28 cellular contexts compared by ENCODE assay signal in genomic region chr6:136304410-136304809, GRCh38. TPM values are rescaled to one million over a fixed set of nuclear protein-coding genes. Genes with fewer than 3 reads are reported as not detected.
"Had no signal": no experiment of that assay in that cellular context is flagged by ENCODE, and none has a peak within 500 bp of the region (broad histone marks: within the 10 kb centered on the region; RNA-seq: fewer than 3 reads in every experiment).

No MANE protein-coding gene starts in this region.

- H3K4me3 ChIP-seq: SK-N-MC had no signal

- H3K27me3 ChIP-seq: brain microvascular endothelial cell had no signal

- ATAC-seq: activated naive CD4-positive, alpha-beta T cell treated with anti-CD3 and anti-CD28 coated beads, Interleukin-2, amount 50 U/mL, for 72 hours; activated T-cell treated with anti-CD3 and anti-CD28 coated beads, Interleukin-2, amount 50 U/mL, for 4 hours; T-cell had no signal

- DNase-seq: activated CD4-positive, alpha-beta memory T cell treated with anti-CD3 and anti-CD28 coated beads for 36 hours; activated CD4-positive, alpha-beta T cell treated with anti-CD3 and anti-CD28 coated beads, Interleukin-2, amount 10 ng/mL, durations not matched to agents 7 days and 5 days; activated CD4-positive, CD25-positive, alpha-beta regulatory T cell; activated CD8-positive, alpha-beta memory T cell treated with anti-CD3 and anti-CD28 coated beads for 24 hours; activated effector memory CD4-positive, alpha-beta T cell treated with anti-CD3 and anti-CD28 coated beads, Interleukin-2, amount 50 U/mL, for 16 hours; activated naive CD4-positive, alpha-beta T cell treated with Interleukin-2 at 50 U/mL for 16 hours; activated T-cell treated with anti-CD3 and anti-CD28 coated beads, Interleukin-2, amount 50 U/mL, for 4 hours; amygdala; brain microvascular endothelial cell; MM.1S; NCI-H1105; NCI-H1436; NCI-H187; NCI-H2081; NCI-H510A treated with DMSO at 0.1 percent for 48 hours; NCI-H69; NK-92 treated with Interleukin-12 subunit alpha and Interleukin-12 subunit beta, amount 100 ng/mL, for 24 hours; OCI-M1; SIG-M5; T-cell; T-helper 2 cell; T1000 had no signal

- FAIRE-seq: astrocyte, RCC 7860, TTC549 had no signal

- H3K36me3 ChIP-seq: brain microvascular endothelial cell had no signal

- H3K27ac ChIP-seq: brain microvascular endothelial cell, SK-N-MC had no signal

RNA-seq across cellular contexts. Expression of gene MTFR2, which starts 54.3 kb away (rescaled TPM):
- total RNA-seq: cardiac septum had no signal
